1 cellular context compared by ENCODE assay signal in the genomic region with DNA sequence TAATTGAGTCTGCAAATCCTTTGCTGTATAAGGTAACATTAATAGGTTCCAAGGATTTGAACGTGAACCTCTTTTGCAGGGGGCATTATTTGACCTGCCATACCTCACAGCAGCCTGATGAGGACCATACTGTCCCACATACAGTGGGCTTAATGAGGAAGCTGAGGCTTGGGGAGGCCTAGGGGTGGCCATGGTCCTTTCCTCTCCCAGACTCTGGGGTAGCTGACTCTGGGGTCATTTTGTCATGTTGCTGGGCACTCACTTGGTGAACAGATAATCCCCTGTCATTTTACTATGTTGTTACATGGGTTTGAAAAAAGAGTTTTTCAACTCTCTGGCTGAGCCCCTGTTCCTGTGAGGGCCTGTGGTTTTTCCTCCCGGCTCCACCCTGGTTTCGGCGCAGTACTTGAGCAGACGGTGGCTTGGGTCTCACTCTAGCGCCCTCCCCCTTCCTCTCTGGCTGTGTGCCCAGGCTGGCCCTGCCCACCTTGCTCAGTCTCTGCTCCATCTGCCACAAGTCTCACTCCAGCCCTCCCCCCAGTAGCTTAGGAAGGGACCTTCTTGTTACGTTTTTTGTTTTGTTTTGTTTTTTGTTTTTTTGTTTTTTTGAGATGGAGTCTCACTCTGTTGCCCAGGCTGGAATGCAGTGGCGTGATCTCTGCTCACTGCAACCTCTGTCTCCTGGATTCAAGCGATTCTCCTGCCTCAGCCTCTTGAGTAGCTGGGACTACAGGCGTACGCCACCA.
TF ChIP-seq lines count a peak whose summit lies in the region.

No MANE protein-coding gene starts in this region.

TF ChIP-seq in GM12878, 131 proteins besides CTCF, POLR2A, EP300 and RAD21 (continues in another document):
- TF ChIP-seq RFX5 (IDR thresholded peaks at IDR 0.05; ENCODE audit: low read depth, low read length) (no peak), ASH2L (IDR thresholded peaks at IDR 0.05; ENCODE audit: borderline replicate concordance, low read depth) (no peak), IKZF2 (IDR thresholded peaks at IDR 0.05) (peak; percentile 20 to 32; a peak in 3 of 4 replicates), NFIC (IDR thresholded peaks at IDR 0.05; ENCODE audit: low read depth, low read length) (no peak), TCF3 (IDR thresholded peaks at IDR 0.05; ENCODE audit: borderline replicate concordance, insufficient read depth, low read depth, low read length) (0 out of 2 replicates have a peak, but pooled peaks have one; percentile 40), ZZZ3 (IDR thresholded peaks at IDR 0.05; ENCODE audit: control insufficient read depth, insufficient read length, low read depth) (no peak), SP1 (IDR thresholded peaks at IDR 0.05; ENCODE audit: low read depth, low read length) (no peak), GABPA (IDR thresholded peaks at IDR 0.05; ENCODE audit: low read depth) (no peak), NR2F1 (conservative IDR thresholded peaks at IDR 0.05) (0 out of 2 replicates have a peak, but pooled peaks have one; percentile 6), ZNF217 (IDR thresholded peaks at IDR 0.05) (no peak), ESRRA (IDR thresholded peaks at IDR 0.05; ENCODE audit: low read length) (no peak), NR2C2 (IDR thresholded peaks at IDR 0.05; ENCODE audit: borderline replicate concordance, control insufficient read depth, insufficient read length, low read depth) (no peak), MEF2B (IDR thresholded peaks at IDR 0.05; ENCODE audit: partially characterized antibody, poor library complexity, severe bottlenecking) (no peak), TCF7 (IDR thresholded peaks at IDR 0.05; ENCODE audit: borderline replicate concordance) (no peak), FOXK2 (IDR thresholded peaks at IDR 0.05) (no peak), SUZ12 (IDR thresholded peaks at IDR 0.05; ENCODE audit: unreplicated experiment) (no peak), IKZF1 (conservative IDR thresholded peaks at IDR 0.05) (no peak; the same call in 1 of the 2 replicates), SMC3 (IDR thresholded peaks at IDR 0.05; ENCODE audit: borderline replicate concordance, low read length) (no peak), CBFB (IDR thresholded peaks at IDR 0.05; ENCODE audit: low read depth) (peak; percentile 65; the same call in 1 of the 2 replicates), CBX5 (IDR thresholded peaks at IDR 0.05; ENCODE audit: low read depth) (no peak), ZNF622 (IDR thresholded peaks at IDR 0.05) (no peak), POLR2AphosphoS5 (IDR thresholded peaks at IDR 0.05; ENCODE audit: low read length) (no peak; the same call in 1 of the 2 replicates), WRNIP1 (IDR thresholded peaks at IDR 0.05; ENCODE audit: borderline replicate concordance, low read depth, low read length) (no peak), POLR2AphosphoS2 (IDR thresholded peaks at IDR 0.05; ENCODE audit: low read depth, low read length) (peak; percentile 47; the same call in 1 of the 2 replicates), PAX8 (IDR thresholded peaks at IDR 0.05) (no peak), BMI1 (IDR thresholded peaks at IDR 0.05; ENCODE audit: borderline replicate concordance) (no peak), MEF2A (IDR thresholded peaks at IDR 0.05; ENCODE audit: insufficient read depth, low read depth, low read length) (no peak), SMAD1 (IDR thresholded peaks at IDR 0.05; ENCODE audit: low read depth, partially characterized antibody) (peak; percentile 64), SREBF2 (IDR thresholded peaks at IDR 0.05; ENCODE audit: low read length) (no peak)
- TF ChIP-seq, protein P1, sequence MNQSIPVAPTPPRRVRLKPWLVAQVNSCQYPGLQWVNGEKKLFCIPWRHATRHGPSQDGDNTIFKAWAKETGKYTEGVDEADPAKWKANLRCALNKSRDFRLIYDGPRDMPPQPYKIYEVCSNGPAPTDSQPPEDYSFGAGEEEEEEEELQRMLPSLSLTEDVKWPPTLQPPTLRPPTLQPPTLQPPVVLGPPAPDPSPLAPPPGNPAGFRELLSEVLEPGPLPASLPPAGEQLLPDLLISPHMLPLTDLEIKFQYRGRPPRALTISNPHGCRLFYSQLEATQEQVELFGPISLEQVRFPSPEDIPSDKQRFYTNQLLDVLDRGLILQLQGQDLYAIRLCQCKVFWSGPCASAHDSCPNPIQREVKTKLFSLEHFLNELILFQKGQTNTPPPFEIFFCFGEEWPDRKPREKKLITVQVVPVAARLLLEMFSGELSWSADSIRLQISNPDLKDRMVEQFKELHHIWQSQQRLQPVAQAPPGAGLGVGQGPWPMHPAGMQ (IDR thresholded peaks at IDR 0.05; ENCODE audit: borderline replicate concordance) = no peak
- TF ChIP-seq, protein P2, sequence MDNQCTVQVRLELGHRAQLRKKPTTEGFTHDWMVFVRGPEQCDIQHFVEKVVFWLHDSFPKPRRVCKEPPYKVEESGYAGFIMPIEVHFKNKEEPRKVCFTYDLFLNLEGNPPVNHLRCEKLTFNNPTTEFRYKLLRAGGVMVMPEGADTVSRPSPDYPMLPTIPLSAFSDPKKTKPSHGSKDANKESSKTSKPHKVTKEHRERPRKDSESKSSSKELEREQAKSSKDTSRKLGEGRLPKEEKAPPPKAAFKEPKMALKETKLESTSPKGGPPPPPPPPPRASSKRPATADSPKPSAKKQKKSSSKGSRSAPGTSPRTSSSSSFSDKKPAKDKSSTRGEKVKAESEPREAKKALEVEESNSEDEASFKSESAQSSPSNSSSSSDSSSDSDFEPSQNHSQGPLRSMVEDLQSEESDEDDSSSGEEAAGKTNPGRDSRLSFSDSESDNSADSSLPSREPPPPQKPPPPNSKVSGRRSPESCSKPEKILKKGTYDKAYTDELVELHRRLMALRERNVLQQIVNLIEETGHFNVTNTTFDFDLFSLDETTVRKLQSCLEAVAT (IDR thresholded peaks at IDR 0.05) = peak; percentile 95
- TF ChIP-seq, protein P3, sequence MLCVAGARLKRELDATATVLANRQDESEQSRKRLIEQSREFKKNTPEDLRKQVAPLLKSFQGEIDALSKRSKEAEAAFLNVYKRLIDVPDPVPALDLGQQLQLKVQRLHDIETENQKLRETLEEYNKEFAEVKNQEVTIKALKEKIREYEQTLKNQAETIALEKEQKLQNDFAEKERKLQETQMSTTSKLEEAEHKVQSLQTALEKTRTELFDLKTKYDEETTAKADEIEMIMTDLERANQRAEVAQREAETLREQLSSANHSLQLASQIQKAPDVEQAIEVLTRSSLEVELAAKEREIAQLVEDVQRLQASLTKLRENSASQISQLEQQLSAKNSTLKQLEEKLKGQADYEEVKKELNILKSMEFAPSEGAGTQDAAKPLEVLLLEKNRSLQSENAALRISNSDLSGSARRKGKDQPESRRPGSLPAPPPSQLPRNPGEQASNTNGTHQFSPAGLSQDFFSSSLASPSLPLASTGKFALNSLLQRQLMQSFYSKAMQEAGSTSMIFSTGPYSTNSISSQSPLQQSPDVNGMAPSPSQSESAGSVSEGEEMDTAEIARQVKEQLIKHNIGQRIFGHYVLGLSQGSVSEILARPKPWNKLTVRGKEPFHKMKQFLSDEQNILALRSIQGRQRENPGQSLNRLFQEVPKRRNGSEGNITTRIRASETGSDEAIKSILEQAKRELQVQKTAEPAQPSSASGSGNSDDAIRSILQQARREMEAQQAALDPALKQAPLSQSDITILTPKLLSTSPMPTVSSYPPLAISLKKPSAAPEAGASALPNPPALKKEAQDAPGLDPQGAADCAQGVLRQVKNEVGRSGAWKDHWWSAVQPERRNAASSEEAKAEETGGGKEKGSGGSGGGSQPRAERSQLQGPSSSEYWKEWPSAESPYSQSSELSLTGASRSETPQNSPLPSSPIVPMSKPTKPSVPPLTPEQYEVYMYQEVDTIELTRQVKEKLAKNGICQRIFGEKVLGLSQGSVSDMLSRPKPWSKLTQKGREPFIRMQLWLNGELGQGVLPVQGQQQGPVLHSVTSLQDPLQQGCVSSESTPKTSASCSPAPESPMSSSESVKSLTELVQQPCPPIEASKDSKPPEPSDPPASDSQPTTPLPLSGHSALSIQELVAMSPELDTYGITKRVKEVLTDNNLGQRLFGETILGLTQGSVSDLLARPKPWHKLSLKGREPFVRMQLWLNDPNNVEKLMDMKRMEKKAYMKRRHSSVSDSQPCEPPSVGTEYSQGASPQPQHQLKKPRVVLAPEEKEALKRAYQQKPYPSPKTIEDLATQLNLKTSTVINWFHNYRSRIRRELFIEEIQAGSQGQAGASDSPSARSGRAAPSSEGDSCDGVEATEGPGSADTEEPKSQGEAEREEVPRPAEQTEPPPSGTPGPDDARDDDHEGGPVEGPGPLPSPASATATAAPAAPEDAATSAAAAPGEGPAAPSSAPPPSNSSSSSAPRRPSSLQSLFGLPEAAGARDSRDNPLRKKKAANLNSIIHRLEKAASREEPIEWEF (IDR thresholded peaks at IDR 0.05; ENCODE audit: insufficient replicate concordance, low read depth, low read length) = no peak
- TF ChIP-seq, protein P4, sequence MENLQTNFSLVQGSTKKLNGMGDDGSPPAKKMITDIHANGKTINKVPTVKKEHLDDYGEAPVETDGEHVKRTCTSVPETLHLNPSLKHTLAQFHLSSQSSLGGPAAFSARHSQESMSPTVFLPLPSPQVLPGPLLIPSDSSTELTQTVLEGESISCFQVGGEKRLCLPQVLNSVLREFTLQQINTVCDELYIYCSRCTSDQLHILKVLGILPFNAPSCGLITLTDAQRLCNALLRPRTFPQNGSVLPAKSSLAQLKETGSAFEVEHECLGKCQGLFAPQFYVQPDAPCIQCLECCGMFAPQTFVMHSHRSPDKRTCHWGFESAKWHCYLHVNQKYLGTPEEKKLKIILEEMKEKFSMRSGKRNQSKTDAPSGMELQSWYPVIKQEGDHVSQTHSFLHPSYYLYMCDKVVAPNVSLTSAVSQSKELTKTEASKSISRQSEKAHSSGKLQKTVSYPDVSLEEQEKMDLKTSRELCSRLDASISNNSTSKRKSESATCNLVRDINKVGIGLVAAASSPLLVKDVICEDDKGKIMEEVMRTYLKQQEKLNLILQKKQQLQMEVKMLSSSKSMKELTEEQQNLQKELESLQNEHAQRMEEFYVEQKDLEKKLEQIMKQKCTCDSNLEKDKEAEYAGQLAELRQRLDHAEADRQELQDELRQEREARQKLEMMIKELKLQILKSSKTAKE (IDR thresholded peaks at IDR 0.05; ENCODE audit: low read depth, poor library complexity, severe bottlenecking) = no peak
- TF ChIP-seq, protein P5, sequence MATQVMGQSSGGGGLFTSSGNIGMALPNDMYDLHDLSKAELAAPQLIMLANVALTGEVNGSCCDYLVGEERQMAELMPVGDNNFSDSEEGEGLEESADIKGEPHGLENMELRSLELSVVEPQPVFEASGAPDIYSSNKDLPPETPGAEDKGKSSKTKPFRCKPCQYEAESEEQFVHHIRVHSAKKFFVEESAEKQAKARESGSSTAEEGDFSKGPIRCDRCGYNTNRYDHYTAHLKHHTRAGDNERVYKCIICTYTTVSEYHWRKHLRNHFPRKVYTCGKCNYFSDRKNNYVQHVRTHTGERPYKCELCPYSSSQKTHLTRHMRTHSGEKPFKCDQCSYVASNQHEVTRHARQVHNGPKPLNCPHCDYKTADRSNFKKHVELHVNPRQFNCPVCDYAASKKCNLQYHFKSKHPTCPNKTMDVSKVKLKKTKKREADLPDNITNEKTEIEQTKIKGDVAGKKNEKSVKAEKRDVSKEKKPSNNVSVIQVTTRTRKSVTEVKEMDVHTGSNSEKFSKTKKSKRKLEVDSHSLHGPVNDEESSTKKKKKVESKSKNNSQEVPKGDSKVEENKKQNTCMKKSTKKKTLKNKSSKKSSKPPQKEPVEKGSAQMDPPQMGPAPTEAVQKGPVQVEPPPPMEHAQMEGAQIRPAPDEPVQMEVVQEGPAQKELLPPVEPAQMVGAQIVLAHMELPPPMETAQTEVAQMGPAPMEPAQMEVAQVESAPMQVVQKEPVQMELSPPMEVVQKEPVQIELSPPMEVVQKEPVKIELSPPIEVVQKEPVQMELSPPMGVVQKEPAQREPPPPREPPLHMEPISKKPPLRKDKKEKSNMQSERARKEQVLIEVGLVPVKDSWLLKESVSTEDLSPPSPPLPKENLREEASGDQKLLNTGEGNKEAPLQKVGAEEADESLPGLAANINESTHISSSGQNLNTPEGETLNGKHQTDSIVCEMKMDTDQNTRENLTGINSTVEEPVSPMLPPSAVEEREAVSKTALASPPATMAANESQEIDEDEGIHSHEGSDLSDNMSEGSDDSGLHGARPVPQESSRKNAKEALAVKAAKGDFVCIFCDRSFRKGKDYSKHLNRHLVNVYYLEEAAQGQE (IDR thresholded peaks at IDR 0.05; ENCODE audit: low read depth, low read length) = no peak
- TF ChIP-seq, protein P6, sequence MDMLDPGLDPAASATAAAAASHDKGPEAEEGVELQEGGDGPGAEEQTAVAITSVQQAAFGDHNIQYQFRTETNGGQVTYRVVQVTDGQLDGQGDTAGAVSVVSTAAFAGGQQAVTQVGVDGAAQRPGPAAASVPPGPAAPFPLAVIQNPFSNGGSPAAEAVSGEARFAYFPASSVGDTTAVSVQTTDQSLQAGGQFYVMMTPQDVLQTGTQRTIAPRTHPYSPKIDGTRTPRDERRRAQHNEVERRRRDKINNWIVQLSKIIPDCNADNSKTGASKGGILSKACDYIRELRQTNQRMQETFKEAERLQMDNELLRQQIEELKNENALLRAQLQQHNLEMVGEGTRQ (IDR thresholded peaks at IDR 0.05; ENCODE audit: borderline replicate concordance, low read depth, low read length) = no peak
- TF ChIP-seq, protein P7, sequence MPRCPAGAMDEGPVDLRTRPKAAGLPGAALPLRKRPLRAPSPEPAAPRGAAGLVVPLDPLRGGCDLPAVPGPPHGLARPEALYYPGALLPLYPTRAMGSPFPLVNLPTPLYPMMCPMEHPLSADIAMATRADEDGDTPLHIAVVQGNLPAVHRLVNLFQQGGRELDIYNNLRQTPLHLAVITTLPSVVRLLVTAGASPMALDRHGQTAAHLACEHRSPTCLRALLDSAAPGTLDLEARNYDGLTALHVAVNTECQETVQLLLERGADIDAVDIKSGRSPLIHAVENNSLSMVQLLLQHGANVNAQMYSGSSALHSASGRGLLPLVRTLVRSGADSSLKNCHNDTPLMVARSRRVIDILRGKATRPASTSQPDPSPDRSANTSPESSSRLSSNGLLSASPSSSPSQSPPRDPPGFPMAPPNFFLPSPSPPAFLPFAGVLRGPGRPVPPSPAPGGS (IDR thresholded peaks at IDR 0.05; ENCODE audit: borderline replicate concordance, insufficient read depth, low read depth, low read length, poor library complexity, severe bottlenecking) = peak; percentile 41
- TF ChIP-seq, protein P8, sequence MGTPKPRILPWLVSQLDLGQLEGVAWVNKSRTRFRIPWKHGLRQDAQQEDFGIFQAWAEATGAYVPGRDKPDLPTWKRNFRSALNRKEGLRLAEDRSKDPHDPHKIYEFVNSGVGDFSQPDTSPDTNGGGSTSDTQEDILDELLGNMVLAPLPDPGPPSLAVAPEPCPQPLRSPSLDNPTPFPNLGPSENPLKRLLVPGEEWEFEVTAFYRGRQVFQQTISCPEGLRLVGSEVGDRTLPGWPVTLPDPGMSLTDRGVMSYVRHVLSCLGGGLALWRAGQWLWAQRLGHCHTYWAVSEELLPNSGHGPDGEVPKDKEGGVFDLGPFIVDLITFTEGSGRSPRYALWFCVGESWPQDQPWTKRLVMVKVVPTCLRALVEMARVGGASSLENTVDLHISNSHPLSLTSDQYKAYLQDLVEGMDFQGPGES (IDR thresholded peaks at IDR 0.05) = no peak
